Comparison of ENCODE assay signal across 9 cellular contexts in the genomic region with DNA sequence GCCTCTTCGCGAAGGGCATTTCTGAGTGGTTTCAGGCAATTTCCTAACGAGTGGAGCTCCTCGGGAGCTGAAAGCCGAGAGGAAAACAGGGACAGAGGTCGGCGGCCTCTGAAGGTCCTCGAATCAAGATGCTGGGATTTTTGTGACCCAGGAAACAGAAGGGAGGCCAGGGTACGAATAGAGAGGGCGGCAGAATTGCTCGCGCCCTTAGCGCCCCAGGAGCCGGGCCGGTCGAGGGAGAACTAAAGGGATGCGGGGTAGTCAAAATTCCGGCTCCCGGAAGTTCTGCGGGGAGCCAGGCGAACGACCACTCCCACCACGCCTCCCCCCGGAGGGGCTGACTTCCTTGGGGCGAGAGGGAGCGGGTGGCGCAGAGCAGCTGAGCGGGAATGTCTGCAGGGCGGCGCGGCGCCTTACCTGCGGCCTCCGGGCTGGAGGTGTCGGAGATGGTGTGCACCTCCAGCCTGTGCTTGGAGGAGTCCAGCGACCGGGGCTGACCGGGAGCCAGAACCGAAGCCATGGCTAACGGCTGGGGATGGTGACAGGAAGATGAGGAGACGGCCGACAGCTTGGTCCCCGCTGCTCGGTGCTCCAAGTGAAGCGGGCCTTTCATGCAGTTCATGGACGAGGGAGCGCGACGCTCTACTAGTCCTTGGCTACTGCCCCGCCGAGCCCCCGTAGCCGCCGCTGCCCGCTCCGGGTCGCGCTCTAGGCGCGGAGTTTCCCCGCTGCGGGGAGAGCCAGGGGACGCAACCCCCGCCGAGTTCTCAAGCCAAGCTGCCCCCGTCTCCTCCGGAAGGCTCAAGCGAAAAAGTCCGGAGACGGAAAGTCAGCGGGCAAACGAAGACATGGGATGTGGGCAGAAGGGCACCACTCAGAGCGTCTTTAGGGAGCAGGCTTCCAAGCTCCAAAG. TPM values are rescaled to one million over a fixed set of nuclear protein-coding genes. Genes with fewer than 3 reads are reported as not detected.
DNase-seq lines count a peak whose midpoint lies in the region; ATAC-seq and TF ChIP-seq lines count a peak whose summit lies in the region.
"Had no signal": no experiment of that assay in that cellular context is flagged by ENCODE, and none has a peak within 500 bp of the region (broad histone marks: within the 10 kb centered on the region; RNA-seq: fewer than 3 reads in every experiment).

No MANE protein-coding gene starts in this region.

- H3K4me3 ChIP-seq in astrocyte of the cerebellum (ENCODE audit: low read depth, low read length) = peak overlapping the region; percentile 28
- H3K4me3 ChIP-seq in upper lobe of left lung = peak overlapping the region in 3 of 4 donors; percentile 26 to 44 (median 39)

- H3K36me3 ChIP-seq in upper lobe of left lung = no peaks in the 10 kb centered on the region

- in situ Hi-C loops in astrocyte of the cerebellum (cut with HindIII; ENCODE audit: low sequenced_read_pairs) = no loop called here

- H3K27ac ChIP-seq in upper lobe of left lung = no peak overlapping the region

- ATAC-seq in upper lobe of left lung (ENCODE audit: low FRiP score in 2 of 2) (peak in 1 of 2 donors; percentile 43), HG02571 (IDR thresholded peaks at IDR 0.05; ENCODE audit: unreplicated experiment) (no peak)

- TF ChIP-seq CTCF in astrocyte of the cerebellum (IDR thresholded peaks at IDR 0.05; ENCODE audit: low read depth, low read length, missing control alignments) (no peak), upper lobe of left lung (IDR thresholded peaks at IDR 0.05) (no peak)

- no peak for TF ChIP-seq POLR2A in upper lobe of left lung (IDR thresholded peaks at IDR 0.05)

- H3K9me3 ChIP-seq in upper lobe of left lung = peaks cover 0 to 5% (median 0%) of the 10 kb centered on the region in 4 donors

- WGBS in upper lobe of left lung, 2 donors = 5 to 10% methylated on average over 25 to 63 of the region's 73 CpGs

- DNase-seq in activated naive CD4-positive, alpha-beta T cell treated with anti-CD3 and anti-CD28 coated beads, Interleukin-2, amount 50 U/mL, for 16 hours = peak; percentile 9
- no peak for DNase-seq in activated naive CD4-positive, alpha-beta T cell (lab: John Stamatoyannopoulos, UW)
- DNase-seq in astrocyte of the cerebellum (ENCODE audit: low read depth) (no peak), kidney tubule cell (ENCODE audit: low spot score) (peak; percentile 5), upper lobe of left lung (peak in 1 of 2 donors; percentile 75), germinal center (ENCODE audit: low spot score) (no peak)
- DNase-seq in activated CD4-positive, CD25-positive, alpha-beta regulatory T cell (lab: John Stamatoyannopoulos, UW) = no peak
- DNase-seq: NCI-H446 treated with DMSO at 0.1 percent for 48 hours had no signal

- peaks cover 21 to 41% (median 27%) of the 10 kb centered on the region in 4 donors for H3K4me1 ChIP-seq in upper lobe of left lung

- TF ChIP-seq EP300 in upper lobe of left lung (IDR thresholded peaks at IDR 0.05) = no peak

- peaks cover 3 to 90% (median 47%) of the 10 kb centered on the region in 4 donors for H3K27me3 ChIP-seq in upper lobe of left lung

RNA-seq across cellular contexts. Expression of gene PITX2, which starts 0.8 kb away (rescaled TPM):
- under 1 TPM in 1 of 6 donors, not detected in 5; 0.30 TPM for total RNA-seq in upper lobe of left lung

Comparison
In these comparisons a context has a peak if more than half of its experiments do, and no peak if none do; other contexts are left out.
1. DNase-seq: peak in activated naive CD4-positive, alpha-beta T cell treated with anti-CD3 and anti-CD28 coated beads, Interleukin-2, amount 50 U/mL, for 16 hours (single experiment) and kidney tubule cell (single experiment); none in activated naive CD4-positive, alpha-beta T cell (0 of 4), astrocyte of the cerebellum (single experiment), activated CD4-positive, CD25-positive, alpha-beta regulatory T cell (0 of 4) and germinal center (single experiment).